In genomic region chr19:49127674-49128544, GRCh38 we compare ENCODE assay signal across 8 cellular contexts. TPM values are rescaled to one million over a fixed set of nuclear protein-coding genes. Genes with fewer than 3 reads are reported as not detected.
DNase-seq lines count a peak whose midpoint lies in the region; ATAC-seq, FAIRE-seq and TF ChIP-seq lines count a peak whose summit lies in the region.

No MANE protein-coding gene starts in this region.

- H3F3A ChIP-seq in SK-N-SH (replicated peaks; ENCODE audit: insufficient read depth): no peaks in the 10 kb centered on the region

- H2AFZ ChIP-seq in SK-N-SH (ENCODE audit: low read depth): peak overlapping the region; percentile 92

- TF ChIP-seq RAD21 in SK-N-SH (IDR thresholded peaks at IDR 0.05; ENCODE audit: low read length): peak; percentile 22; the same call in 1 of the 2 replicates

- CTCF ChIA-PET in SK-N-SH (lab: Yijun Ruan, JAX): interaction anchor here (0.6 to 2.9 kb wide), 11 partner anchors 10 to 71 kb away, joined by 3 to 11 read pairs (median 5); partner anchors contain the start of gene HRC

- H3K27ac Mint-ChIP-seq in activated naive CD4-positive, alpha-beta T cell treated with anti-CD3 and anti-CD28 coated beads, Interleukin-2, amount 50 U/mL, for 72 hours: peak overlapping the region; percentile 35 to 92

- FAIRE-seq in pancreas (lab: Jason Lieb, UNC): no peak

- intact Hi-C loops in head of caudate nucleus (cut with DNase I) (no loop called here), pancreas (cut with DNase I) (no loop called here), thyroid gland (cut with DNase I) (no loop called here)

- H3K9me2 ChIP-seq in SK-N-SH: no peaks in the 10 kb centered on the region

- peak in 1 of 2 donors; percentile 33 for TF ChIP-seq POLR2A in thyroid gland (IDR thresholded peaks at IDR 0.05)

- no peak overlapping the region for H3K9ac ChIP-seq in SK-N-SH

- peaks cover 0 to 7% of the 10 kb centered on the region in 2 donors for H3K36me3 Mint-ChIP-seq in activated naive CD4-positive, alpha-beta T cell treated with anti-CD3 and anti-CD28 coated beads, Interleukin-2, amount 50 U/mL, for 72 hours

- ATAC-seq in HG02588 (IDR thresholded peaks at IDR 0.05; ENCODE audit: unreplicated experiment) (peak; percentile 85), pancreas (peak; percentile 98 to 99 (median 98))
- ATAC-seq in activated naive CD4-positive, alpha-beta T cell treated with anti-CD3 and anti-CD28 coated beads, Interleukin-2, amount 50 U/mL, for 72 hours: peak; percentile 94 to 96

- peaks cover 10 to 11% of the 10 kb centered on the region in 2 experiments; a peak in 2 of 4 replicates for H3K4me1 ChIP-seq in SK-N-SH (ENCODE audit: control insufficient read depth in 1 of 2, insufficient read depth in 2 of 2, low read depth in 1 of 2, low read length in 1 of 2)
- H3K4me1 ChIP-seq in pancreas: peaks cover 0 to 3% (median 0%) of the 10 kb centered on the region in 3 donors
- H3K4me1 ChIP-seq in thyroid gland: peaks cover 10 to 12% of the 10 kb centered on the region in 2 donors

- H3K36me3 ChIP-seq in SK-N-SH (replicated peaks in 1 of 2; ENCODE audit: control insufficient read depth in 1 of 2, insufficient read depth in 2 of 2, low read length in 1 of 2): no peaks in the 10 kb centered on the region
- H3K36me3 ChIP-seq in pancreas: no peaks in the 10 kb centered on the region
- H3K36me3 ChIP-seq in thyroid gland: no peaks in the 10 kb centered on the region

- POLR2A ChIA-PET in SK-N-SH (lab: Yijun Ruan, JAX): interaction anchor here (0.7 to 2.0 kb wide), 7 partner anchors 11 to 325 kb away, joined by 3 to 10 read pairs (median 3); partner anchors contain the start of genes ALDH16A1 and LIN7B

- peak overlapping the region; percentile 70 for H3K4me2 ChIP-seq in SK-N-SH

- H3K4me3 ChIP-seq in GM08714 (ENCODE audit: low read length) (peak overlapping the region; percentile 45; the same call in 1 of the 2 replicates), SK-N-SH (ENCODE audit: low read depth in 2 of 2, low read length in 1 of 2) (peak overlapping the region; percentile 36 to 47; a peak in 3 of 4 replicates), pancreas (peak overlapping the region in 2 of 4 donors; percentile 7 to 39), thyroid gland (replicated peaks in 1 of 3) (no peak overlapping the region)

- DNase-seq in NCI-H1048 (lab: John Stamatoyannopoulos, UW) (peak; percentile 86), SK-N-SH (peak; percentile 99), head of caudate nucleus (peak; percentile 89 to 99 (median 97)), pancreas (peak; percentile 96 to 99 (median 98)), thyroid gland (peak; percentile 95 to 97)
- DNase-seq in activated naive CD4-positive, alpha-beta T cell treated with anti-CD3 and anti-CD28 coated beads, Interleukin-2, amount 50 U/mL, for 72 hours (ENCODE audit: low spot score in 2 of 2): peak; percentile 95 to 97

- 20% methylated on average over 20 of the region's 63 CpGs for WGBS in SK-N-SH (ENCODE audit: low lambda C conversion rate)
- WGBS in pancreas, 2 donors: 4% methylated on average over 55 to 63 of the region's 63 CpGs
- 5 to 6% methylated on average over 34 to 36 of the region's 63 CpGs for WGBS in thyroid gland, 2 donors

- TF ChIP-seq CTCF in SK-N-SH (IDR thresholded peaks at IDR 0.05): peak; percentile 13; the same call in 1 of the 2 replicates
- TF ChIP-seq CTCF in pancreas (IDR thresholded peaks at IDR 0.05): no peak
- TF ChIP-seq CTCF in thyroid gland (IDR thresholded peaks at IDR 0.05): peak in 3 of 6 experiments; percentile 13 to 32 (median 25)

- TF ChIP-seq EP300 in SK-N-SH (IDR thresholded peaks at IDR 0.05; ENCODE audit: borderline replicate concordance in 1 of 2, low read depth in 1 of 2, low read length in 1 of 2): no peak

- H3K9me3 Mint-ChIP-seq in activated naive CD4-positive, alpha-beta T cell treated with anti-CD3 and anti-CD28 coated beads, Interleukin-2, amount 50 U/mL, for 72 hours: peaks cover 0 to 7% of the 10 kb centered on the region in 2 donors

- H3K27me3 ChIP-seq in SK-N-SH (ENCODE audit: insufficient read depth) (no peaks in the 10 kb centered on the region), pancreas (no peaks in the 10 kb centered on the region), thyroid gland (no peaks in the 10 kb centered on the region)

- no peaks in the 10 kb centered on the region for H4K20me1 ChIP-seq in SK-N-SH (ENCODE audit: insufficient read depth)

- no peaks in the 10 kb centered on the region for H3K79me2 ChIP-seq in SK-N-SH (ENCODE audit: insufficient read depth)

- no peaks in the 10 kb centered on the region for H3K9me3 ChIP-seq in SK-N-SH
- no peaks in the 10 kb centered on the region for H3K9me3 ChIP-seq in pancreas
- H3K9me3 ChIP-seq in thyroid gland: no peaks in the 10 kb centered on the region

- H3K27ac ChIP-seq in SK-N-SH (ENCODE audit: low read depth in 2 of 2, low read length in 1 of 2) (peak overlapping the region; percentile 30 to 73; a peak in 3 of 4 replicates), pancreas (peak overlapping the region in 2 of 4 donors; percentile 63 to 65), thyroid gland (peak overlapping the region in 2 of 3 donors; percentile 18 to 46)

TF ChIP-seq in SK-N-SH, 30 proteins besides CTCF, POLR2A, EP300 and RAD21 (continues in another document):
- TF ChIP-seq CHD2 (IDR thresholded peaks at IDR 0.05; ENCODE audit: low read length, partially characterized antibody): peak; percentile 23
- TF ChIP-seq RFX5 (IDR thresholded peaks at IDR 0.05; ENCODE audit: low read length): no peak
- peak; percentile 67 for TF ChIP-seq MXI1 (IDR thresholded peaks at IDR 0.05; ENCODE audit: low read depth, low read length)
- no peak for TF ChIP-seq FOXJ3 (CRISPR knock-in tag; IDR thresholded peaks at IDR 0.05)
- TF ChIP-seq NFIC (IDR thresholded peaks at IDR 0.05; ENCODE audit: borderline replicate concordance): no peak
- no peak for TF ChIP-seq ZBTB33 (IDR thresholded peaks at IDR 0.05; ENCODE audit: borderline replicate concordance, low read depth)

RNA-seq across cellular contexts. Expression of gene PPFIA3, which starts 8.6 kb away (rescaled TPM):
- 5.7 and 5.8 TPM in 2 replicates for polyA plus RNA-seq in SK-N-SH (2012; rRNA removed)
- polyA plus RNA-seq in SK-N-SH (2012; cell fraction: cytosol; rRNA removed): 2.8 and 4.6 TPM in 2 replicates
- 12.2 and 12.6 TPM in 2 replicates for polyA plus RNA-seq in SK-N-SH (2012; cell fraction: nucleus; rRNA removed)
- total RNA-seq in activated naive CD4-positive, alpha-beta T cell treated with anti-CD3 and anti-CD28 coated beads, Interleukin-2, amount 50 U/mL, for 72 hours: 10 to 100 TPM; 10.3 to 11.3 TPM
- total RNA-seq in pancreas: 1 to 10 TPM; 4.1 to 8.0 (median 6.0) TPM
- polyA plus RNA-seq in pancreas: 10 to 100 TPM; 27.4 to 39.7 TPM
- total RNA-seq in thyroid gland: 1 to 10 TPM; 4.6 to 7.4 (median 5.3) TPM

RNA-seq across cellular contexts. Expression of gene C19orf73, which starts 9.0 kb away (rescaled TPM):
- 2.6 and 3.0 TPM in 2 replicates for polyA plus RNA-seq in SK-N-SH (2012; rRNA removed)
- 1.6 and 2.8 TPM in 2 replicates for polyA plus RNA-seq in SK-N-SH (2012; cell fraction: cytosol; rRNA removed)
- 3.0 and 4.8 TPM in 2 replicates for polyA plus RNA-seq in SK-N-SH (2012; cell fraction: nucleus; rRNA removed)
- total RNA-seq in activated naive CD4-positive, alpha-beta T cell treated with anti-CD3 and anti-CD28 coated beads, Interleukin-2, amount 50 U/mL, for 72 hours: 1 to 10 TPM; 1.1 TPM
- total RNA-seq in pancreas: 1 to 10 TPM; 1.4 to 2.1 (median 1.6) TPM
- polyA plus RNA-seq in pancreas: 1 to 10 TPM; 4.9 to 9.8 TPM
- total RNA-seq in thyroid gland: 10 to 100 TPM in 1 of 4 donors, 1 to 10 TPM in 3; 1.7 to 13.4 (median 6.1) TPM

RNA-seq across cellular contexts. Expression of gene LIN7B, which starts 13.7 kb away (rescaled TPM):
- polyA plus RNA-seq in SK-N-SH (2012; rRNA removed) (20.8 and 21.1 TPM in 2 replicates), pancreas (10 to 100 TPM; 19.1 to 20.7 TPM)
- 11.8 and 13.5 TPM in 2 replicates for polyA plus RNA-seq in SK-N-SH (2012; cell fraction: cytosol; rRNA removed)
- polyA plus RNA-seq in SK-N-SH (2012; cell fraction: nucleus; rRNA removed): 27.5 and 27.8 TPM in 2 replicates
- 10 to 100 TPM in 1 of 2 donors, 1 to 10 TPM in 1; 1.9 to 12.4 TPM for total RNA-seq in activated naive CD4-positive, alpha-beta T cell treated with anti-CD3 and anti-CD28 coated beads, Interleukin-2, amount 50 U/mL, for 72 hours
- total RNA-seq in pancreas (1 to 10 TPM; 4.7 to 6.5 (median 4.9) TPM), thyroid gland (10 to 100 TPM; 10.5 to 17.7 (median 13.8) TPM)

RNA-seq across cellular contexts. Expression of gene HRC, which starts 27.3 kb away (rescaled TPM):
- not detected in 2 replicates for polyA plus RNA-seq in SK-N-SH (2012; rRNA removed)
- polyA plus RNA-seq in SK-N-SH (2012; cell fraction: cytosol; rRNA removed): 0.04 TPM in 1 of 2 replicates, not detected in the other
- polyA plus RNA-seq in SK-N-SH (2012; cell fraction: nucleus; rRNA removed): 0.04 and 0.12 TPM in 2 replicates
- not detected for total RNA-seq in activated naive CD4-positive, alpha-beta T cell treated with anti-CD3 and anti-CD28 coated beads, Interleukin-2, amount 50 U/mL, for 72 hours
- under 1 TPM in 5 of 6 donors, not detected in 1; 0.09 to 0.79 (median 0.25) TPM for total RNA-seq in pancreas
- under 1 TPM; 0.53 to 0.61 TPM for polyA plus RNA-seq in pancreas
- 1 to 10 TPM; 1.1 to 4.1 (median 2.1) TPM for total RNA-seq in thyroid gland

RNA-seq across cellular contexts. Expression of gene TRPM4, which starts 29.7 kb away (rescaled TPM):
- polyA plus RNA-seq in SK-N-SH (2012; rRNA removed) (16.9 and 20.6 TPM in 2 replicates), pancreas (10 to 100 TPM; 19.2 to 47.1 TPM)
- 5.4 and 8.1 TPM in 2 replicates for polyA plus RNA-seq in SK-N-SH (2012; cell fraction: cytosol; rRNA removed)
- 147 and 193 TPM in 2 replicates for polyA plus RNA-seq in SK-N-SH (2012; cell fraction: nucleus; rRNA removed)
- under 1 TPM; 0.23 to 0.58 TPM for total RNA-seq in activated naive CD4-positive, alpha-beta T cell treated with anti-CD3 and anti-CD28 coated beads, Interleukin-2, amount 50 U/mL, for 72 hours
- total RNA-seq in pancreas (10 to 100 TPM; 11.8 to 29.7 (median 15.2) TPM), thyroid gland (10 to 100 TPM; 18.4 to 36.4 (median 26.1) TPM)

Comparison
In these comparisons a context has a peak if more than half of its experiments do, and no peak if none do; other contexts are left out.
1. H3K4me3 ChIP-seq: peak in GM08714 (single experiment) and SK-N-SH (2 of 2); none in thyroid gland (0 of 3).
2. Peak in every context shown above with its lines, with median percentiles within 50 percentile points of each other: ATAC-seq and DNase-seq.